In genomic region chr9:133591116-133591910, GRCh38 we compare ENCODE assay signal across 20 cellular contexts. TPM values are rescaled to one million over a fixed set of nuclear protein-coding genes. Genes with fewer than 3 reads are reported as not detected.
DNase-seq lines count a peak whose midpoint lies in the region; ATAC-seq, FAIRE-seq and TF ChIP-seq lines count a peak whose summit lies in the region.
"Had no signal": no experiment of that assay in that cellular context is flagged by ENCODE, and none has a peak within 500 bp of the region (broad histone marks: within the 10 kb centered on the region; RNA-seq: fewer than 3 reads in every experiment).

No MANE protein-coding gene starts in this region.

- no peaks in the 10 kb centered on the region for H3K4me1 ChIP-seq in right cardiac atrium (ENCODE audit: control insufficient read depth, insufficient read depth, low read length)
- H3K4me1 ChIP-seq in heart right ventricle, result no peaks in the 10 kb centered on the region
- H3K4me1 ChIP-seq in aorta (ENCODE audit: control insufficient read depth in 1 of 2, insufficient read depth in 2 of 2, low read length in 2 of 2), result no peaks in the 10 kb centered on the region

- H3K9me3 ChIP-seq in right cardiac atrium (ENCODE audit: control insufficient read depth, low read length), result no peaks in the 10 kb centered on the region
- peaks cover 0 to 2% (median 0%) of the 10 kb centered on the region in 11 donors for H3K9me3 ChIP-seq in heart right ventricle
- peaks cover under 1% of the 10 kb centered on the region for H3K9me3 ChIP-seq in aorta (ENCODE audit: control insufficient read depth, low read length)

- FAIRE-seq in HTR-8/SVneo (lab: Jason Lieb, UNC), result no peak
- FAIRE-seq: GM12878, GM18507, H54 had no signal

- intact Hi-C loops in right cardiac atrium (cut with DNase I) (loop anchor here in 1 of 4 donors (10.0 kb wide), 1 partner anchor 83 kb away; no protein-coding TSS in a partner anchor), heart right ventricle (cut with DNase I) (no loop called here), aorta (cut with DNase I) (no loop called here)

- DNase-seq in right cardiac atrium (peak in 2 of 3 donors; percentile 9 to 50), heart right ventricle (no peak), NCI-H1092 treated with DMSO at 0.1 percent for 48 hours (lab: John Stamatoyannopoulos, UW) (peak; percentile 87), NCI-H774 (lab: John Stamatoyannopoulos, UW) (peak; percentile 72), aorta (no peak), amniotic stem cell (lab: John Stamatoyannopoulos, UW) (no peak), HTR-8/SVneo (ENCODE audit: insufficient read length, low spot score) (no peak)
- DNase-seq: ACHN; CD4-positive, alpha-beta memory T cell; IMR-90; Kasumi-1; NCI-H187 had no signal

- H3K36me3 ChIP-seq in heart right ventricle (no peaks in the 10 kb centered on the region), aorta (ENCODE audit: control insufficient read depth in 1 of 2, insufficient read depth in 2 of 2, low read length in 1 of 2) (no peaks in the 10 kb centered on the region)

- no peak for TF ChIP-seq CTCF in heart right ventricle (IDR thresholded peaks at IDR 0.05)

- no peak for ATAC-seq in right cardiac atrium
- no peak for ATAC-seq in heart right ventricle
- ATAC-seq in aorta (ENCODE audit: low FRiP score), result peak; percentile 22
- no peak for ATAC-seq in HG02571 (IDR thresholded peaks at IDR 0.05; ENCODE audit: unreplicated experiment)
- ATAC-seq: GM12878 had no signal

- 91% methylated on average over 17 of the region's 17 CpGs for WGBS in right cardiac atrium
- WGBS in heart right ventricle, 2 donors, result 87 to 91% methylated on average over 17 of the region's 17 CpGs
- 87 to 90% methylated on average over 17 of the region's 17 CpGs for WGBS in aorta, 2 donors

- H3K4me3 ChIP-seq in right cardiac atrium (ENCODE audit: low read length) (no peak overlapping the region), heart right ventricle (no peak overlapping the region), aorta (ENCODE audit: low read length in 2 of 2) (no peak overlapping the region)
- H3K4me3 ChIP-seq: GM12878 had no signal

- no peaks in the 10 kb centered on the region for H3K27me3 ChIP-seq in right cardiac atrium (ENCODE audit: control insufficient read depth, insufficient read depth)
- peaks cover 0 to 37% (median 17%) of the 10 kb centered on the region in 7 donors for H3K27me3 ChIP-seq in heart right ventricle
- H3K27me3 ChIP-seq in aorta (ENCODE audit: control insufficient read depth in 1 of 2, insufficient read depth in 2 of 2, low read length in 1 of 2), result no peaks in the 10 kb centered on the region

- H3K27ac ChIP-seq in right cardiac atrium (ENCODE audit: low read length), result no peak overlapping the region
- H3K27ac ChIP-seq in heart right ventricle, result no peak overlapping the region
- H3K27ac ChIP-seq in aorta (ENCODE audit: low read depth in 1 of 2, low read length in 2 of 2), result no peak overlapping the region
- H3K27ac ChIP-seq: RWPE1 had no signal

RNA-seq across cellular contexts. Expression of gene FAM163B, which starts 17.9 kb away (rescaled TPM):
- 1 to 10 TPM; 1.2 to 5.4 (median 1.4) TPM for total RNA-seq in right cardiac atrium
- 2.0 TPM for polyA plus RNA-seq in right cardiac atrium
- not detected for total RNA-seq in heart right ventricle
- under 1 TPM in 1 of 2 donors, not detected in 1; 0.19 TPM for polyA plus RNA-seq in heart right ventricle
- not detected for total RNA-seq in aorta
- not detected for polyA plus RNA-seq in aorta
- total RNA-seq: CD4-positive, alpha-beta memory T cell; G401; GM12878; IMR-90; SK-MEL-5 had no signal
- polyA plus RNA-seq: CD4-positive, alpha-beta memory T cell; GM12878; IMR-90 had no signal

RNA-seq across cellular contexts. Expression of gene DBH, which starts 44.9 kb away (rescaled TPM):
- total RNA-seq in right cardiac atrium (under 1 TPM in 2 of 4 donors, not detected in 2; 0.09 to 0.14 TPM), heart right ventricle (under 1 TPM in 1 of 10 donors, not detected in 9; 0.09 TPM), aorta (not detected)
- polyA plus RNA-seq in right cardiac atrium (0.05 TPM), heart right ventricle (under 1 TPM in 1 of 2 donors, not detected in 1; 0.01 TPM), aorta (not detected)
- total RNA-seq: G401, GM12878, IMR-90, OCI-LY7, SK-MEL-5 had no signal
- polyA plus RNA-seq: GM12878, IMR-90 had no signal

RNA-seq across cellular contexts. Expression of gene ADAMTSL2, which starts 56.8 kb away (rescaled TPM):
- total RNA-seq in right cardiac atrium (10 to 100 TPM; 30.3 to 90.2 (median 47.1) TPM), heart right ventricle (1 to 10 TPM; 2.0 to 9.1 (median 4.3) TPM), aorta (10 to 100 TPM in 1 of 2 donors, 1 to 10 TPM in 1; 1.9 to 20.9 TPM)
- polyA plus RNA-seq in right cardiac atrium (37.3 TPM), heart right ventricle (1 to 10 TPM; 4.9 to 7.5 TPM), aorta (under 1 TPM in 1 of 2 donors, not detected in 1; 0.38 TPM)
- total RNA-seq: G401, GM12878, IMR-90 had no signal
- polyA plus RNA-seq: IMR-90 had no signal

Comparison
In these comparisons a context has a peak if more than half of its experiments do, and no peak if none do; other contexts are left out.
1. DNase-seq: peak in right cardiac atrium (2 of 3), NCI-H1092 treated with DMSO at 0.1 percent for 48 hours (single experiment) and NCI-H774 (single experiment); none in heart right ventricle (0 of 2), aorta (0 of 2), amniotic stem cell (single experiment) and HTR-8/SVneo (single experiment).